1 cellular context compared by ENCODE assay signal in genomic region chr2:62206024-62206423, GRCh38.
TF ChIP-seq lines count a peak whose summit lies in the region.

No MANE protein-coding gene starts in this region.

TF ChIP-seq in SK-N-SH treated with all-trans-retinoic acid at 6 μM for 48 hours, 23 proteins besides CTCF, POLR2A, EP300 and RAD21 (continued from another document):
- TF ChIP-seq, protein P1, sequence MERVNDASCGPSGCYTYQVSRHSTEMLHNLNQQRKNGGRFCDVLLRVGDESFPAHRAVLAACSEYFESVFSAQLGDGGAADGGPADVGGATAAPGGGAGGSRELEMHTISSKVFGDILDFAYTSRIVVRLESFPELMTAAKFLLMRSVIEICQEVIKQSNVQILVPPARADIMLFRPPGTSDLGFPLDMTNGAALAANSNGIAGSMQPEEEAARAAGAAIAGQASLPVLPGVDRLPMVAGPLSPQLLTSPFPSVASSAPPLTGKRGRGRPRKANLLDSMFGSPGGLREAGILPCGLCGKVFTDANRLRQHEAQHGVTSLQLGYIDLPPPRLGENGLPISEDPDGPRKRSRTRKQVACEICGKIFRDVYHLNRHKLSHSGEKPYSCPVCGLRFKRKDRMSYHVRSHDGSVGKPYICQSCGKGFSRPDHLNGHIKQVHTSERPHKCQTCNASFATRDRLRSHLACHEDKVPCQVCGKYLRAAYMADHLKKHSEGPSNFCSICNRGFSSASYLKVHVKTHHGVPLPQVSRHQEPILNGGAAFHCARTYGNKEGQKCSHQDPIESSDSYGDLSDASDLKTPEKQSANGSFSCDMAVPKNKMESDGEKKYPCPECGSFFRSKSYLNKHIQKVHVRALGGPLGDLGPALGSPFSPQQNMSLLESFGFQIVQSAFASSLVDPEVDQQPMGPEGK (CRISPR knock-in tag; IDR thresholded peaks at IDR 0.05; ENCODE audit: borderline replicate concordance), result no peak
- no peak for TF ChIP-seq ZC3H10 (CRISPR knock-in tag; IDR thresholded peaks at IDR 0.05)
- TF ChIP-seq TSHZ2 (CRISPR knock-in tag; IDR thresholded peaks at IDR 0.05), result no peak
- no peak for TF ChIP-seq OSR1 (CRISPR knock-in tag; IDR thresholded peaks at IDR 0.05)
- no peak for TF ChIP-seq ZNF8 (CRISPR knock-in tag; IDR thresholded peaks at IDR 0.05)
- TF ChIP-seq ZNF565 (CRISPR knock-in tag; conservative IDR thresholded peaks at IDR 0.05; ENCODE audit: low read depth), result no peak
- TF ChIP-seq GLIS3 (CRISPR knock-in tag; IDR thresholded peaks at IDR 0.05), result no peak
- TF ChIP-seq TOX (CRISPR knock-in tag; IDR thresholded peaks at IDR 0.05; ENCODE audit: borderline replicate concordance), result no peak
TF ChIP-seq in SK-N-SH treated with all-trans-retinoic acid at 6 μM for 48 hours: peak in this region for 0.
